In the genomic region with DNA sequence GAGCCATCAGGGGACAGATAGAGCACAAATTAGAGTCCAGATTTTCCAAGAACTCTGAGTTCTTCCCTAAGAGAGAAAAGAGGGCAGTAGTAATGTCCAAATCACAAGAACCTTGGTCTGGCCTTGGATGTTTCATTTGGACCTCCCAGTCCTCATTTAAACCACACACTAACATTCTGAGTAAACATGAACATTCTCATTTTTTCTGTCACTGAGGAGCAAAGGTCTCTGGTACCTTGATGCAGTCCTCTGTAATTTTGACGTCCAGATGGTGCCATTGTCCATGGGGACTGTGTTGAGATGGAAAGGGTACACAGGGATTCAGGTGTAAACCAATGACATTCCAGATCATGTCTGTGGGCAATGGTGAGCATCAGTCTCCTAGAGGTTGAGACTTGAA, we compare ENCODE assay signal across 1 cellular context.
TF ChIP-seq lines count a peak whose summit lies in the region.

No MANE protein-coding gene starts in this region.

TF ChIP-seq in HepG2, 621 proteins besides CTCF, POLR2A, EP300 and RAD21 (continued from another document):
- TF ChIP-seq SOX13 (IDR thresholded peaks at IDR 0.05), result no peak
- peak in 1 of 2 experiments; percentile 23; a peak in 1 of 4 replicates for TF ChIP-seq SOX13 (CRISPR knock-in tag; conservative IDR thresholded peaks at IDR 0.05 in 1 of 2, IDR thresholded peaks at IDR 0.05 in 1 of 2)
- TF ChIP-seq, protein P1, sequence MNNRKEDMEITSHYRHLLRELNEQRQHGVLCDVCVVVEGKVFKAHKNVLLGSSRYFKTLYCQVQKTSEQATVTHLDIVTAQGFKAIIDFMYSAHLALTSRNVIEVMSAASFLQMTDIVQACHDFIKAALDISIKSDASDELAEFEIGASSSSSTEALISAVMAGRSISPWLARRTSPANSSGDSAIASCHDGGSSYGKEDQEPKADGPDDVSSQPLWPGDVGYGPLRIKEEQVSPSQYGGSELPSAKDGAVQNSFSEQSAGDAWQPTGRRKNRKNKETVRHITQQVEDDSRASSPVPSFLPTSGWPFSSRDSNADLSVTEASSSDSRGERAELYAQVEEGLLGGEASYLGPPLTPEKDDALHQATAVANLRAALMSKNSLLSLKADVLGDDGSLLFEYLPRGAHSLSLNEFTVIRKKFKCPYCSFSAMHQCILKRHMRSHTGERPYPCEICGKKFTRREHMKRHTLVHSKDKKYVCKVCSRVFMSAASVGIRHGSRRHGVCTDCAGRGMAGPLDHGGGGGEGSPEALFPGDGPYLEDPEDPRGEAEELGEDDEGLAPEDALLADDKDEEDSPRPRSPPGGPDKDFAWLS (CRISPR knock-in tag; IDR thresholded peaks at IDR 0.05; ENCODE audit: borderline replicate concordance), result no peak
- TF ChIP-seq FOXA3 (CRISPR knock-in tag; IDR thresholded peaks at IDR 0.05), result peak; percentile 62
- TF ChIP-seq ZNF644 (CRISPR knock-in tag; IDR thresholded peaks at IDR 0.05; ENCODE audit: low read depth), result peak; percentile 42; the same call in 1 of the 2 replicates
- peak; percentile 29; the same call in 1 of the 2 replicates for TF ChIP-seq PAXIP1 (CRISPR knock-in tag; conservative IDR thresholded peaks at IDR 0.05)
- no peak for TF ChIP-seq ZNF430 (CRISPR knock-in tag; IDR thresholded peaks at IDR 0.05)
- no peak; the same call in 1 of the 2 replicates for TF ChIP-seq SALL1 (CRISPR knock-in tag; IDR thresholded peaks at IDR 0.05)
TF ChIP-seq in HepG2: peak in this region for 10.
